16 cellular contexts compared by ENCODE assay signal in genomic region chr7:30474893-30475292, GRCh38. TPM values are rescaled to one million over a fixed set of nuclear protein-coding genes. Genes with fewer than 3 reads are reported as not detected.
DNase-seq lines count a peak whose midpoint lies in the region; ATAC-seq and TF ChIP-seq lines count a peak whose summit lies in the region.
"Had no signal": no experiment of that assay in that cellular context is flagged by ENCODE, and none has a peak within 500 bp of the region (broad histone marks: within the 10 kb centered on the region; RNA-seq: fewer than 3 reads in every experiment).

No MANE protein-coding gene starts in this region.

- intact Hi-C loops in heart right ventricle (cut with DNase I) (loop anchor here in 2 of 10 donors (5.0 to 10.0 kb wide), 2 partner anchors 32 to 190 kb away; partner anchors contain the start of gene ZNRF2 (in 1 of the 2)), CD14-positive monocyte (cut with micrococcal nuclease) (loop anchor here in 1 of 2 donors (5.0 kb wide), 1 partner anchor 48 kb away; no protein-coding TSS in a partner anchor)

- H3K27me3 ChIP-seq in heart right ventricle, result no peaks in the 10 kb centered on the region

- H3K9me3 Mint-ChIP-seq in stimulated activated memory B cell treated with anti-CD40 and anti-IgM and Interleukin-4, amounts not matched to agents 10 μg/mL and 1 μg/mL and 100 μg/mL, for 72 hours, result no peaks in the 10 kb centered on the region
- H3K9me3 Mint-ChIP-seq in CD14-positive monocyte, result peaks cover 0 to 3% (median 0%) of the 10 kb centered on the region in 7 donors
- H3K9me3 Mint-ChIP-seq: activated CD4-positive, alpha-beta memory T cell treated with anti-CD3 and anti-CD28 coated beads, Interleukin-2, amount 10 ng/mL, durations not matched to agents 7 days and 5 days; neural crest cell; T-helper 1 cell treated with Interleukin-12 subunit alpha and Interleukin-12 subunit beta and Interleukin-4 antibody, amounts not matched to agents 30 μg/mL and 1 μg/mL, for 36 hours had no signal

- H3K36me3 ChIP-seq in heart right ventricle, result peaks cover 0 to 5% (median 0%) of the 10 kb centered on the region in 9 donors

- no peaks in the 10 kb centered on the region for H3K27me3 Mint-ChIP-seq in stimulated activated memory B cell treated with anti-CD40 and anti-IgM and Interleukin-4, amounts not matched to agents 10 μg/mL and 1 μg/mL and 100 μg/mL, for 72 hours
- no peaks in the 10 kb centered on the region for H3K27me3 Mint-ChIP-seq in CD14-positive monocyte (ENCODE audit: low read depth in 3 of 3)
- H3K27me3 Mint-ChIP-seq: activated CD4-positive, alpha-beta memory T cell treated with anti-CD3 and anti-CD28 coated beads, Interleukin-2, amount 10 ng/mL, durations not matched to agents 7 days and 5 days had no signal

- no peak overlapping the region for H3K4me3 ChIP-seq in heart right ventricle

- H3K4me3 Mint-ChIP-seq in stimulated activated memory B cell treated with anti-CD40 and anti-IgM and Interleukin-4, amounts not matched to agents 10 μg/mL and 1 μg/mL and 100 μg/mL, for 72 hours, result no peak overlapping the region
- no peak overlapping the region for H3K4me3 Mint-ChIP-seq in CD14-positive monocyte
- H3K4me3 Mint-ChIP-seq: activated CD4-positive, alpha-beta memory T cell treated with anti-CD3 and anti-CD28 coated beads, Interleukin-2, amount 10 ng/mL, durations not matched to agents 7 days and 5 days; neural crest cell had no signal

- H3K36me3 Mint-ChIP-seq in stimulated activated memory B cell treated with anti-CD40 and anti-IgM and Interleukin-4, amounts not matched to agents 10 μg/mL and 1 μg/mL and 100 μg/mL, for 72 hours, result peaks cover 28% of the 10 kb centered on the region
- peaks cover 26 to 27% of the 10 kb centered on the region in 2 donors for H3K36me3 Mint-ChIP-seq in CD14-positive monocyte

- peaks cover 30 to 92% (median 87%) of the 10 kb centered on the region in 9 donors for H3K4me1 ChIP-seq in heart right ventricle

- TF ChIP-seq CTCF in heart right ventricle (IDR thresholded peaks at IDR 0.05), result no peak
- no peak for TF ChIP-seq CTCF in CD14-positive monocyte (IDR thresholded peaks at IDR 0.05)

- peaks cover 68% of the 10 kb centered on the region for H3K4me1 Mint-ChIP-seq in stimulated activated memory B cell treated with anti-CD40 and anti-IgM and Interleukin-4, amounts not matched to agents 10 μg/mL and 1 μg/mL and 100 μg/mL, for 72 hours
- peaks cover 70% of the 10 kb centered on the region for H3K4me1 Mint-ChIP-seq in CD14-positive monocyte

- H3K27ac Mint-ChIP-seq in stimulated activated memory B cell treated with anti-CD40 and anti-IgM and Interleukin-4, amounts not matched to agents 10 μg/mL and 1 μg/mL and 100 μg/mL, for 72 hours, result peak overlapping the region; percentile 71
- H3K27ac Mint-ChIP-seq in CD14-positive monocyte, result peak overlapping the region in 1 of 7 donors; percentile 9
- H3K27ac Mint-ChIP-seq: activated CD4-positive, alpha-beta memory T cell treated with anti-CD3 and anti-CD28 coated beads, Interleukin-2, amount 10 ng/mL, durations not matched to agents 7 days and 5 days had no signal

- peak; percentile 48 for DNase-seq in EH (ENCODE audit: low read depth)
- peak; percentile 90 for DNase-seq in amniotic epithelial cell (ENCODE audit: low read depth)
- DNase-seq in heart right ventricle, result no peak
- DNase-seq in amniotic stem cell (lab: John Stamatoyannopoulos, UW), result no peak
- DNase-seq in CD14-positive monocyte (ENCODE audit: low spot score), result no peak
- DNase-seq: activated CD4-positive, alpha-beta memory T cell treated with anti-CD3 and anti-CD28 coated beads, Interleukin-2, amount 10 ng/mL, durations not matched to agents 7 days and 5 days; DMS 273 treated with DMSO at 0.1 percent for 48 hours; Karpas-422; PC-3; stimulated activated CD4-positive, alpha-beta T cell treated with anti-CD3 and anti-CD28 coated beads, Interleukin-15, amount 100 ng/mL, for 24 hours had no signal

- 36 to 42% methylated on average over 2 of the region's 2 CpGs for WGBS in heart right ventricle, 2 donors

- ATAC-seq in heart right ventricle, result peak in 2 of 8 donors; percentile 4 to 18
- ATAC-seq in stimulated activated memory B cell treated with anti-CD40 and anti-IgM and Interleukin-4, amounts not matched to agents 10 μg/mL and 1 μg/mL and 100 μg/mL, for 72 hours, result no peak
- ATAC-seq in HG03469 (IDR thresholded peaks at IDR 0.05; ENCODE audit: unreplicated experiment), result no peak
- no peak for ATAC-seq in HG03045 (IDR thresholded peaks at IDR 0.05; ENCODE audit: unreplicated experiment)
- ATAC-seq: HCT116, PC-3 had no signal

- H3K27ac ChIP-seq in heart right ventricle, result peak overlapping the region in 8 of 10 donors; percentile 46 to 99 (median 64)

- H3K9me3 ChIP-seq in heart right ventricle, result no peaks in the 10 kb centered on the region

RNA-seq across cellular contexts. Expression of gene NOD1, which starts 3.7 kb away (rescaled TPM):
- total RNA-seq in heart right ventricle, result 10 to 100 TPM in 3 of 10 donors, 1 to 10 TPM in 7; 6.3 to 19.1 (median 8.6) TPM
- 10 to 100 TPM in 1 of 2 donors, 1 to 10 TPM in 1; 7.6 to 18.4 TPM for polyA plus RNA-seq in heart right ventricle
- 1 to 10 TPM; 2.8 to 4.6 TPM for polyA plus RNA-seq in CD14-positive monocyte

RNA-seq across cellular contexts. Expression of gene GGCT, which starts 29.7 kb away (rescaled TPM):
- 10 to 100 TPM; 13.8 to 29.3 (median 18.3) TPM for total RNA-seq in heart right ventricle
- polyA plus RNA-seq in heart right ventricle (10 to 100 TPM; 31.7 to 54.2 TPM), CD14-positive monocyte (10 to 100 TPM; 10.7 to 18.1 TPM)

Comparison
In these comparisons a context has a peak if more than half of its experiments do, and no peak if none do; other contexts are left out.
1. DNase-seq: peak in EH (single experiment) and amniotic epithelial cell (single experiment); none in heart right ventricle (0 of 2), amniotic stem cell (single experiment) and CD14-positive monocyte (single experiment).